ENCODE assay signal across 11 cellular contexts in the genomic region with DNA sequence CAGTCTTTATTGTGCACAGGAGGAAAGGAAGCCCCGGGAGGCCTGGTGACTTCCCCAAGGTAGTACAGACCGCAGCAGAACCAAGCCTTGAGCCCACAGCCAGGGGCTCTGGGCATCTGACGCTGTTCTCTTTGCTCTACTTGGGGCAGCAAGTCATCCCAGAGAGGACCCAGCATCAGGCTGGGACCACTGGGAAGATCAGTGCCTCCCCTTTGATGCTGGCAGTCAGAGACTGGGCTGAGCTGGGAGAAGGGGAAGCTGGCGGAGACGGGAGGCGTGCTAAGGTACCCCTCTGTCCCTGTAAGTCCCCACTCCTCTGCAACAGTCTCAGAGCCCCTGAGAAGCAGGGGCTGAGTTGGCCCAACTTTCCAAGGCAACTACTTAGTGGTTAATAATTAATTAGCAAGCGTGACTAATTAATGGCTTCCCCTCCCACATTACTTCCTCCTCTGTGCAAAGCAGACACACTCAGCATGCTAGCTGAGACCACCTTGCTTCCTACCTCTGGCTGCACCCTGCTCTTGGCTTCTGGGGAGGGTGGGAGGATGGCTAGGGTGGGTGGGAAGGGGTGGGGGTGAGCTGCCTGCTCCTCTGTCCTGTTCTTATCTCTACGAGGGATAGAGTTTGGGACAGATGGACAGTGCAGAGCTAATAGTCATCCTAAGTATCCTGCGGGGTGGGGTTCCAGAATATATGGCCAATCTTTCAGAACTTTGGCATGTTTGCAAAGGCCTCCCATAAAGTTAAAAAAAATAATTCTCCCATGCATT. TPM values are rescaled to one million over a fixed set of nuclear protein-coding genes. Genes with fewer than 3 reads are reported as not detected.
DNase-seq lines count a peak whose midpoint lies in the region; ATAC-seq and TF ChIP-seq lines count a peak whose summit lies in the region.
"Had no signal": no experiment of that assay in that cellular context is flagged by ENCODE, and none has a peak within 500 bp of the region (broad histone marks: within the 10 kb centered on the region; RNA-seq: fewer than 3 reads in every experiment).

No MANE protein-coding gene starts in this region.

- H3K36me3 ChIP-seq in prostate gland = no peaks in the 10 kb centered on the region
- H3K36me3 ChIP-seq: left ventricle myocardium inferior had no signal

- no peaks in the 10 kb centered on the region for H3K27me3 Mint-ChIP-seq in chondrocyte (ENCODE audit: low read depth)
- peaks cover 25% of the 10 kb centered on the region for H3K27me3 Mint-ChIP-seq in activated T-cell treated with anti-CD3 and anti-CD28 coated beads, Interleukin-2, amount 50 U/mL, for 4 hours (ENCODE audit: low read depth)

- H3K9me3 ChIP-seq in prostate gland = no peaks in the 10 kb centered on the region
- H3K9me3 ChIP-seq: left ventricle myocardium inferior had no signal

- TF ChIP-seq CTCF in chondrocyte (IDR thresholded peaks at IDR 0.05) (no peak), prostate gland (IDR thresholded peaks at IDR 0.05) (no peak)

- 38% methylated on average over 9 of the region's 9 CpGs for WGBS in prostate gland

- peaks cover 3% of the 10 kb centered on the region for H3K36me3 Mint-ChIP-seq in chondrocyte (ENCODE audit: low read depth)
- H3K36me3 Mint-ChIP-seq in activated T-cell treated with anti-CD3 and anti-CD28 coated beads, Interleukin-2, amount 50 U/mL, for 4 hours (ENCODE audit: insufficient read depth) = no peaks in the 10 kb centered on the region

- H3K4me3 Mint-ChIP-seq in chondrocyte (ENCODE audit: unreplicated experiment) = peak overlapping the region; percentile 49
- no peak overlapping the region for H3K4me3 Mint-ChIP-seq in activated T-cell treated with anti-CD3 and anti-CD28 coated beads, Interleukin-2, amount 50 U/mL, for 4 hours

- DNase-seq in GM19238 (ENCODE audit: insufficient read length, low spot score) = peak; percentile 58
- no peak for DNase-seq in chondrocyte (ENCODE audit: low spot score)
- no peak for DNase-seq in prostate gland (ENCODE audit: low spot score)
- DNase-seq in activated T-cell treated with anti-CD3 and anti-CD28 coated beads, Interleukin-2, amount 50 U/mL, for 4 hours = no peak
- no peak for DNase-seq in posterior vena cava (ENCODE audit: low spot score)
- DNase-seq in germinal center (ENCODE audit: low spot score) = no peak
- DNase-seq in NCI-H748 treated with DMSO at 0.1 percent for 48 hours (lab: John Stamatoyannopoulos, UW) = no peak
- DNase-seq: left ventricle myocardium inferior, NCI-H774 had no signal

- no peak for TF ChIP-seq POLR2A in prostate gland (IDR thresholded peaks at IDR 0.05)

- intact Hi-C loops in prostate gland (cut with DNase I) (no loop called here), posterior vena cava (cut with DNase I) (no loop called here)

- H3K4me1 ChIP-seq in prostate gland (replicated peaks) = no peaks in the 10 kb centered on the region

- peak overlapping the region; percentile 29 to 30 for H3K4me3 ChIP-seq in prostate gland
- H3K4me3 ChIP-seq: left ventricle myocardium inferior had no signal

- peaks cover 70% of the 10 kb centered on the region for H3K4me1 Mint-ChIP-seq in chondrocyte (ENCODE audit: low read depth)
- H3K4me1 Mint-ChIP-seq in activated T-cell treated with anti-CD3 and anti-CD28 coated beads, Interleukin-2, amount 50 U/mL, for 4 hours (ENCODE audit: low read depth) = peaks cover 5% of the 10 kb centered on the region

- ATAC-seq in HG03354 (IDR thresholded peaks at IDR 0.05; ENCODE audit: poor library complexity, severe bottlenecking, unreplicated experiment) = peak; percentile 73
- no peak for ATAC-seq in activated T-cell treated with anti-CD3 and anti-CD28 coated beads, Interleukin-2, amount 50 U/mL, for 4 hours

- peak overlapping the region in 1 of 2 donors; percentile 81 for H3K27ac ChIP-seq in prostate gland
- H3K27ac ChIP-seq: left ventricle myocardium inferior had no signal

- peak overlapping the region; percentile 82 for H3K27ac Mint-ChIP-seq in chondrocyte (ENCODE audit: unreplicated experiment)

- no peaks in the 10 kb centered on the region for H3K27me3 ChIP-seq in prostate gland (replicated peaks; ENCODE audit: insufficient read depth)

- H3K9me3 Mint-ChIP-seq in chondrocyte (ENCODE audit: low read depth) = no peaks in the 10 kb centered on the region
- no peaks in the 10 kb centered on the region for H3K9me3 Mint-ChIP-seq in activated T-cell treated with anti-CD3 and anti-CD28 coated beads, Interleukin-2, amount 50 U/mL, for 4 hours

RNA-seq across cellular contexts. Expression of a gene that starts 1.3 kb away (rescaled TPM):
- total RNA-seq in chondrocyte = 3.8 to 6.8 TPM (median 5.0 TPM) in 3 replicates
- total RNA-seq in prostate gland = 10 to 100 TPM in 1 of 2 donors, 1 to 10 TPM in 1; 7.4 to 27.1 TPM
- total RNA-seq in activated T-cell treated with anti-CD3 and anti-CD28 coated beads, Interleukin-2, amount 50 U/mL, for 4 hours = under 1 TPM; 0.13 to 0.29 (median 0.22) TPM
- under 1 TPM; 0.29 to 0.51 TPM for total RNA-seq in posterior vena cava

RNA-seq across cellular contexts. Expression of a gene that starts 23.2 kb away (rescaled TPM):
- total RNA-seq in chondrocyte (not detected in 3 replicates), prostate gland (1 to 10 TPM in 1 of 2 donors, not detected in 1; 1.2 TPM), posterior vena cava (not detected)
- under 1 TPM in 1 of 3 donors, not detected in 2; 0.16 TPM for total RNA-seq in activated T-cell treated with anti-CD3 and anti-CD28 coated beads, Interleukin-2, amount 50 U/mL, for 4 hours
- total RNA-seq: activated CD8-positive, alpha-beta memory T cell treated with anti-CD3 and anti-CD28 coated beads for 36 hours; left ventricle myocardium inferior had no signal
